ENCODE assay signal across 1 cellular context in genomic region chr15:85406916-85407315, GRCh38.
TF ChIP-seq lines count a peak whose summit lies in the region.

No MANE protein-coding gene starts in this region.

TF ChIP-seq in GM23338, 12 proteins besides CTCF, POLR2A, EP300 and RAD21 (continued from another document):
- no peak for TF ChIP-seq ZNF331 (CRISPR knock-in tag; IDR thresholded peaks at IDR 0.05; ENCODE audit: low read depth)
- TF ChIP-seq, protein P1, sequence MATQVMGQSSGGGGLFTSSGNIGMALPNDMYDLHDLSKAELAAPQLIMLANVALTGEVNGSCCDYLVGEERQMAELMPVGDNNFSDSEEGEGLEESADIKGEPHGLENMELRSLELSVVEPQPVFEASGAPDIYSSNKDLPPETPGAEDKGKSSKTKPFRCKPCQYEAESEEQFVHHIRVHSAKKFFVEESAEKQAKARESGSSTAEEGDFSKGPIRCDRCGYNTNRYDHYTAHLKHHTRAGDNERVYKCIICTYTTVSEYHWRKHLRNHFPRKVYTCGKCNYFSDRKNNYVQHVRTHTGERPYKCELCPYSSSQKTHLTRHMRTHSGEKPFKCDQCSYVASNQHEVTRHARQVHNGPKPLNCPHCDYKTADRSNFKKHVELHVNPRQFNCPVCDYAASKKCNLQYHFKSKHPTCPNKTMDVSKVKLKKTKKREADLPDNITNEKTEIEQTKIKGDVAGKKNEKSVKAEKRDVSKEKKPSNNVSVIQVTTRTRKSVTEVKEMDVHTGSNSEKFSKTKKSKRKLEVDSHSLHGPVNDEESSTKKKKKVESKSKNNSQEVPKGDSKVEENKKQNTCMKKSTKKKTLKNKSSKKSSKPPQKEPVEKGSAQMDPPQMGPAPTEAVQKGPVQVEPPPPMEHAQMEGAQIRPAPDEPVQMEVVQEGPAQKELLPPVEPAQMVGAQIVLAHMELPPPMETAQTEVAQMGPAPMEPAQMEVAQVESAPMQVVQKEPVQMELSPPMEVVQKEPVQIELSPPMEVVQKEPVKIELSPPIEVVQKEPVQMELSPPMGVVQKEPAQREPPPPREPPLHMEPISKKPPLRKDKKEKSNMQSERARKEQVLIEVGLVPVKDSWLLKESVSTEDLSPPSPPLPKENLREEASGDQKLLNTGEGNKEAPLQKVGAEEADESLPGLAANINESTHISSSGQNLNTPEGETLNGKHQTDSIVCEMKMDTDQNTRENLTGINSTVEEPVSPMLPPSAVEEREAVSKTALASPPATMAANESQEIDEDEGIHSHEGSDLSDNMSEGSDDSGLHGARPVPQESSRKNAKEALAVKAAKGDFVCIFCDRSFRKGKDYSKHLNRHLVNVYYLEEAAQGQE (IDR thresholded peaks at IDR 0.05; ENCODE audit: unreplicated experiment) = no peak
- TF ChIP-seq, protein P2, sequence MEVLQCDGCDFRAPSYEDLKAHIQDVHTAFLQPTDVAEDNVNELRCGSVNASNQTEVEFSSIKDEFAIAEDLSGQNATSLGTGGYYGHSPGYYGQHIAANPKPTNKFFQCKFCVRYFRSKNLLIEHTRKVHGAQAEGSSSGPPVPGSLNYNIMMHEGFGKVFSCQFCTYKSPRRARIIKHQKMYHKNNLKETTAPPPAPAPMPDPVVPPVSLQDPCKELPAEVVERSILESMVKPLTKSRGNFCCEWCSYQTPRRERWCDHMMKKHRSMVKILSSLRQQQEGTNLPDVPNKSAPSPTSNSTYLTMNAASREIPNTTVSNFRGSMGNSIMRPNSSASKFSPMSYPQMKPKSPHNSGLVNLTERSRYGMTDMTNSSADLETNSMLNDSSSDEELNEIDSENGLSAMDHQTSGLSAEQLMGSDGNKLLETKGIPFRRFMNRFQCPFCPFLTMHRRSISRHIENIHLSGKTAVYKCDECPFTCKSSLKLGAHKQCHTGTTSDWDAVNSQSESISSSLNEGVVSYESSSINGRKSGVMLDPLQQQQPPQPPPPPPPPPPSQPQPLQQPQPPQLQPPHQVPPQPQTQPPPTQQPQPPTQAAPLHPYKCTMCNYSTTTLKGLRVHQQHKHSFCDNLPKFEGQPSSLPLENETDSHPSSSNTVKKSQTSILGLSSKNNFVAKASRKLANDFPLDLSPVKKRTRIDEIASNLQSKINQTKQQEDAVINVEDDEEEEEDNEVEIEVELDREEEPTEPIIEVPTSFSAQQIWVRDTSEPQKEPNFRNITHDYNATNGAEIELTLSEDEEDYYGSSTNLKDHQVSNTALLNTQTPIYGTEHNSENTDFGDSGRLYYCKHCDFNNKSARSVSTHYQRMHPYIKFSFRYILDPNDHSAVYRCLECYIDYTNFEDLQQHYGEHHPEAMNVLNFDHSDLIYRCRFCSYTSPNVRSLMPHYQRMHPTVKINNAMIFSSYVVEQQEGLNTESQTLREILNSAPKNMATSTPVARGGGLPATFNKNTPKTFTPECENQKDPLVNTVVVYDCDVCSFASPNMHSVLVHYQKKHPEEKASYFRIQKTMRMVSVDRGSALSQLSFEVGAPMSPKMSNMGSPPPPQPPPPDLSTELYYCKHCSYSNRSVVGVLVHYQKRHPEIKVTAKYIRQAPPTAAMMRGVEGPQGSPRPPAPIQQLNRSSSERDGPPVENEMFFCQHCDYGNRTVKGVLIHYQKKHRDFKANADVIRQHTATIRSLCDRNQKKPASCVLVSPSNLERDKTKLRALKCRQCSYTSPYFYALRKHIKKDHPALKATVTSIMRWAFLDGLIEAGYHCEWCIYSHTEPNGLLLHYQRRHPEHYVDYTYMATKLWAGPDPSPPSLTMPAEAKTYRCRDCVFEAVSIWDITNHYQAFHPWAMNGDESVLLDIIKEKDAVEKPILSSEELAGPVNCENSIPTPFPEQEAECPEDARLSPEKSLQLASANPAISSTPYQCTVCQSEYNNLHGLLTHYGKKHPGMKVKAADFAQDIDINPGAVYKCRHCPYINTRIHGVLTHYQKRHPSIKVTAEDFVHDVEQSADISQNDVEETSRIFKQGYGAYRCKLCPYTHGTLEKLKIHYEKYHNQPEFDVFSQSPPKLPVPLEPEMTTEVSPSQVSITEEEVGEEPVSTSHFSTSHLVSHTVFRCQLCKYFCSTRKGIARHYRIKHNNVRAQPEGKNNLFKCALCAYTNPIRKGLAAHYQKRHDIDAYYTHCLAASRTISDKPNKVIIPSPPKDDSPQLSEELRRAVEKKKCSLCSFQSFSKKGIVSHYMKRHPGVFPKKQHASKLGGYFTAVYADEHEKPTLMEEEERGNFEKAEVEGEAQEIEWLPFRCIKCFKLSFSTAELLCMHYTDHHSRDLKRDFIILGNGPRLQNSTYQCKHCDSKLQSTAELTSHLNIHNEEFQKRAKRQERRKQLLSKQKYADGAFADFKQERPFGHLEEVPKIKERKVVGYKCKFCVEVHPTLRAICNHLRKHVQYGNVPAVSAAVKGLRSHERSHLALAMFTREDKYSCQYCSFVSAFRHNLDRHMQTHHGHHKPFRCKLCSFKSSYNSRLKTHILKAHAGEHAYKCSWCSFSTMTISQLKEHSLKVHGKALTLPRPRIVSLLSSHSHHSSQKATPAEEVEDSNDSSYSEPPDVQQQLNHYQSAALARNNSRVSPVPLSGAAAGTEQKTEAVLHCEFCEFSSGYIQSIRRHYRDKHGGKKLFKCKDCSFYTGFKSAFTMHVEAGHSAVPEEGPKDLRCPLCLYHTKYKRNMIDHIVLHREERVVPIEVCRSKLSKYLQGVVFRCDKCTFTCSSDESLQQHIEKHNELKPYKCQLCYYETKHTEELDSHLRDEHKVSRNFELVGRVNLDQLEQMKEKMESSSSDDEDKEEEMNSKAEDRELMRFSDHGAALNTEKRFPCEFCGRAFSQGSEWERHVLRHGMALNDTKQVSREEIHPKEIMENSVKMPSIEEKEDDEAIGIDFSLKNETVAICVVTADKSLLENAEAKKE (CRISPR knock-in tag; IDR thresholded peaks at IDR 0.05) = no peak
TF ChIP-seq in GM23338: peak in this region for 0.
